ENCODE assay signal across 8 cellular contexts in the genomic region with DNA sequence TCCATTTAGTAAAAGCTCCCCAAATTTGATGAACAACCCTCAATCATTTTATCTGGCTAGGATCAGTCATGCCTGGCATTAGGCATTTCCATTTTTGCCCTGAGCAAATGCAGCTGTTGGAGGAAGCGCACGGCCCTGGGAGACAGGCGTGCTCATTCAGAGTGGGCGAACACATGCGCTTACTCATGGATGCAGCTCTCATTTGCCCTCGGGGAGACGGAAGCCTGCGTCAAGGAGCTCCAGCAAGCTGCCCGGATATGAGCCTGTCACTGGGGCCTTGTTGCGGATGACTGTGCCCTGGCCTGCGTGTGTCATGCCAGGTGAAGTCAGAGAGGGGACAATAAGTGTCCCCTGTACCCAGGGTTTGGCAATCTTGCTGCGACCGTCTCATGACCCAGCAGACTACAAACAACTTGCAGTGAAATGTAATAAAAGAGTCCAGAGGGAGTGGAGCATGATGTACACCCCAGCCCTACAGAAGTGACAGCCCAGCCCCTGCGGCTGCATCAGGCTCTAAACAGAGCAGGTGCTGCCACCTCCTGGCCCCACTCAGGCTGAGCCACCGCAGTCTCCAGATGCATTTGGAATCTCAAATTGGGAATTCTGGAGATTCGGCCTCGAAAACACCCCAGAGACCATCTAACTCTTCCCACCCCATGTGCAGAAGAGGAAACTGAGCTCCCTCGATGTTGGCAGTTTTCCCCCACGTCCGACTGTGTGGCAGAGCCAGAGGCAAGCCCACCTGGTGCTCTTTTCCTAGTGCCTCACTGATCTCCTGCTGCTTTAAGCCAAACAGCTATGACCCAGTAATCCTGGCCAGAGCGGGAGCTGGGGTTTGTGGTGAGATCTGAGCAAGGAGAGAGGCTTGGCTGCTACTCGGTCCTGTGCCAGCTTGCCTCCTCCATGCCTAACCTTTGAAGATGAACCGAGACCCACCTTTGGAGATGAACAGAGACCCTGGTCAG.
A peak's percentile ranks its signal among the peaks of the same experiment; 100 is the strongest.
DNase-seq lines count a peak whose midpoint lies in the region; ATAC-seq and TF ChIP-seq lines count a peak whose summit lies in the region.

No MANE protein-coding gene starts in this region.

- peaks cover 14% of the 10 kb centered on the region for H3K27me3 Mint-ChIP-seq in activated naive CD4-positive, alpha-beta T cell treated with anti-CD3 and anti-CD28 coated beads, Interleukin-2, amount 10 ng/mL, durations not matched to agents 7 days and 5 days

- H3K4me1 ChIP-seq in right lobe of liver = no peaks in the 10 kb centered on the region

- H3K27me3 ChIP-seq in right lobe of liver = no peaks in the 10 kb centered on the region

- intact Hi-C loops in right lobe of liver (cut with DNase I) = no loop called here

- CTCF ChIA-PET in activated naive CD4-positive, alpha-beta T cell treated with anti-CD3 and anti-CD28 coated beads, Interleukin-2, amount 10 ng/mL, durations not matched to agents 7 days and 5 days (lab: Charles Lee) = interaction anchor here (0.9 to 7.8 kb wide), 3 partner anchors 11 to 103 kb away, joined by 3 to 85 read pairs (median 4); a partner anchor contains a TSS

- ATAC-seq in right lobe of liver = peak; percentile 70 to 84 (median 78)

- no peak overlapping the region for H3K27ac Mint-ChIP-seq in activated naive CD4-positive, alpha-beta T cell treated with anti-CD3 and anti-CD28 coated beads, Interleukin-2, amount 10 ng/mL, durations not matched to agents 7 days and 5 days

- 49% methylated on average over 17 of the region's 23 CpGs for WGBS in right lobe of liver (ENCODE audit: insufficient coverage, low coverage, low lambda C conversion rate, missing lambda C conversion rate)

- H3K4me1 Mint-ChIP-seq in activated naive CD4-positive, alpha-beta T cell treated with anti-CD3 and anti-CD28 coated beads, Interleukin-2, amount 10 ng/mL, durations not matched to agents 7 days and 5 days = no peaks in the 10 kb centered on the region

- no peak overlapping the region for H3K4me3 Mint-ChIP-seq in activated naive CD4-positive, alpha-beta T cell treated with anti-CD3 and anti-CD28 coated beads, Interleukin-2, amount 10 ng/mL, durations not matched to agents 7 days and 5 days

- no peak for TF ChIP-seq POLR2A in right lobe of liver (IDR thresholded peaks at IDR 0.05)

- H3K36me3 Mint-ChIP-seq in activated naive CD4-positive, alpha-beta T cell treated with anti-CD3 and anti-CD28 coated beads, Interleukin-2, amount 10 ng/mL, durations not matched to agents 7 days and 5 days = no peaks in the 10 kb centered on the region

- no peak overlapping the region for H3K27ac ChIP-seq in right lobe of liver

- H3K4me3 ChIP-seq in right lobe of liver = no peak overlapping the region

- no peaks in the 10 kb centered on the region for H3K9me3 ChIP-seq in right lobe of liver

- H3K9me3 Mint-ChIP-seq in activated naive CD4-positive, alpha-beta T cell treated with anti-CD3 and anti-CD28 coated beads, Interleukin-2, amount 10 ng/mL, durations not matched to agents 7 days and 5 days = no peaks in the 10 kb centered on the region

- no peaks in the 10 kb centered on the region for H3K36me3 ChIP-seq in right lobe of liver

- peak; percentile 24 for DNase-seq in activated naive CD4-positive, alpha-beta T cell treated with anti-CD3 and anti-CD28 coated beads, Interleukin-2, amount 10 ng/mL, durations not matched to agents 7 days and 5 days
- DNase-seq in activated naive CD4-positive, alpha-beta T cell (lab: John Stamatoyannopoulos, UW) = no peak
- DNase-seq in NCI-H2171 (lab: John Stamatoyannopoulos, UW) (peak; percentile 14), cerebellum (ENCODE audit: low spot score) (peak; percentile 36), right lobe of liver (peak; percentile 53 to 60 (median 54)), NCI-H510A treated with DMSO at 0.1 percent for 48 hours (lab: John Stamatoyannopoulos, UW) (no peak), NCI-H510A (lab: John Stamatoyannopoulos, UW) (no peak)
- no peak for DNase-seq in effector CD8-positive, alpha-beta T cell (lab: John Stamatoyannopoulos, UW)

- peak; percentile 42 to 66 (median 54) for TF ChIP-seq CTCF in right lobe of liver (IDR thresholded peaks at IDR 0.05)

Comparison
In these comparisons a context has a peak if more than half of its experiments do, and no peak if none do; other contexts are left out.
1. DNase-seq: peak in activated naive CD4-positive, alpha-beta T cell treated with anti-CD3 and anti-CD28 coated beads, Interleukin-2, amount 10 ng/mL, durations not matched to agents 7 days and 5 days (single experiment), NCI-H2171 (single experiment), cerebellum (single experiment) and right lobe of liver (3 of 3); none in activated naive CD4-positive, alpha-beta T cell (0 of 4), NCI-H510A treated with DMSO at 0.1 percent for 48 hours (single experiment), effector CD8-positive, alpha-beta T cell (single experiment) and NCI-H510A (single experiment).